Comparison of ENCODE assay signal across 15 cellular contexts in the genomic region with DNA sequence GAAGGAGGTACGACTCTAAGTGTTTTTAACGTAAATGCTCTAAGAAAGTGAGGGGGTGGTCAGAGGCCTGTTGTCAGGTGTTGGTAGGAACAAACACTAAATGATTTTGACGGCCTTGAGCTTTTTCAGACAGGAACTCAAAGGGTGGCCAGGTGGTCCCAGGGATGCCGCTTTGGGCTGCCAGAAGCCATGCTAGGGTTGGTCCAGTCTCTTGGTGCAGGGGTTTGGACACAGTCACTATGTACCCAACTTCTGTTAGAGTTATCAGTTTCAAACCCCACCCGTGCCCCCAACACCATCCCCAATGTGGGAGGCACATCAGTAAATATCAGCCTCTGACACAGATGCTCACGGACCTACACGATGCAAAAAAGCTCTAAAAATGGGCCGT. TPM values are rescaled to one million over a fixed set of nuclear protein-coding genes. Genes with fewer than 3 reads are reported as not detected.
A peak's percentile ranks its signal among the peaks of the same experiment; 100 is the strongest.
DNase-seq lines count a peak whose midpoint lies in the region; ATAC-seq, FAIRE-seq and TF ChIP-seq lines count a peak whose summit lies in the region.
"Had no signal": no experiment of that assay in that cellular context is flagged by ENCODE, and none has a peak within 500 bp of the region (broad histone marks: within the 10 kb centered on the region; RNA-seq: fewer than 3 reads in every experiment).

No MANE protein-coding gene starts in this region.

- H3K4me1 Mint-ChIP-seq in activated CD4-positive, alpha-beta T cell treated with anti-CD3 and anti-CD28 coated beads, Interleukin-2, amount 10 ng/mL, durations not matched to agents 7 days and 5 days, result peaks cover 14% of the 10 kb centered on the region
- peaks cover 22% of the 10 kb centered on the region for H3K4me1 Mint-ChIP-seq in stimulated activated effector memory CD8-positive, alpha-beta T cell treated with anti-CD3 and anti-CD28 coated beads, Interleukin-12 subunit alpha, Interleukin-12 subunit beta, amount 100 ng/mL, for 72 hours

- no peaks in the 10 kb centered on the region for H3K9me3 Mint-ChIP-seq in activated CD4-positive, alpha-beta T cell treated with anti-CD3 and anti-CD28 coated beads, Interleukin-2, amount 10 ng/mL, durations not matched to agents 7 days and 5 days
- H3K9me3 Mint-ChIP-seq in stimulated activated effector memory CD8-positive, alpha-beta T cell treated with anti-CD3 and anti-CD28 coated beads, Interleukin-12 subunit alpha, Interleukin-12 subunit beta, amount 100 ng/mL, for 72 hours, result no peaks in the 10 kb centered on the region
- H3K9me3 Mint-ChIP-seq: activated naive CD4-positive, alpha-beta T cell treated with anti-CD3 and anti-CD28 coated beads, Interleukin-2, amount 50 U/mL, for 24 hours; stimulated activated memory B cell treated with anti-CD40 and anti-IgM and Interleukin-4, amounts not matched to agents 10 μg/mL and 1 μg/mL and 100 μg/mL, for 72 hours had no signal

- DNase-seq in activated CD4-positive, alpha-beta T cell treated with anti-CD3 and anti-CD28 coated beads, Interleukin-2, amount 10 ng/mL, durations not matched to agents 7 days and 5 days, result no peak
- DNase-seq in activated CD4-positive, alpha-beta T cell treated with anti-CD3 and anti-CD28 coated beads, Interleukin-2, amount 50 U/mL, for 1 hour, result no peak
- DNase-seq in H1 (ENCODE audit: low read depth in 1 of 2, low spot score in 2 of 2) (no peak), mucosa of descending colon (no peak)
- DNase-seq in stimulated activated effector memory CD8-positive, alpha-beta T cell treated with anti-CD3 and anti-CD28 coated beads, Interleukin-12 subunit alpha, Interleukin-12 subunit beta, amount 100 ng/mL, for 72 hours (ENCODE audit: low spot score in 2 of 2), result no peak
- DNase-seq: NCI-H524 treated with DMSO at 0.1 percent for 48 hours had no signal

- no peak overlapping the region for H2AFZ ChIP-seq in H1 (ENCODE audit: low read length)

- H3K79me1 ChIP-seq in H1 (ENCODE audit: low read depth, low read length), result no peaks in the 10 kb centered on the region

- no peak overlapping the region for H2AK5ac ChIP-seq in H1 (ENCODE audit: low read depth, low read length)

- no peak for TF ChIP-seq CTCF in VCaP (conservative IDR thresholded peaks at IDR 0.05)
- TF ChIP-seq CTCF in H1 (IDR thresholded peaks at IDR 0.05; ENCODE audit: control extremely low read depth in 1 of 3, insufficient read depth in 1 of 3, low read depth in 1 of 3, low read length in 3 of 3), result no peak
- no peak for TF ChIP-seq CTCF in mucosa of descending colon (IDR thresholded peaks at IDR 0.05)

- no peak for TF ChIP-seq EP300 in H1 (IDR thresholded peaks at IDR 0.05; ENCODE audit: borderline replicate concordance in 1 of 2, low read depth in 2 of 2, low read length in 2 of 2)

- no peak overlapping the region for H3K4me3 Mint-ChIP-seq in activated CD4-positive, alpha-beta T cell treated with anti-CD3 and anti-CD28 coated beads, Interleukin-2, amount 10 ng/mL, durations not matched to agents 7 days and 5 days
- no peak overlapping the region for H3K4me3 Mint-ChIP-seq in stimulated activated effector memory CD8-positive, alpha-beta T cell treated with anti-CD3 and anti-CD28 coated beads, Interleukin-12 subunit alpha, Interleukin-12 subunit beta, amount 100 ng/mL, for 72 hours
- H3K4me3 Mint-ChIP-seq: activated naive CD4-positive, alpha-beta T cell treated with anti-CD3 and anti-CD28 coated beads, Interleukin-2, amount 50 U/mL, for 24 hours; B cell; stimulated activated memory B cell treated with anti-CD40 and anti-IgM and Interleukin-4, amounts not matched to agents 10 μg/mL and 1 μg/mL and 100 μg/mL, for 72 hours had no signal

- H4K8ac ChIP-seq in H1 (ENCODE audit: extremely low read depth, insufficient read depth, low read length), result no peak overlapping the region

- H2BK12ac ChIP-seq in H1 (ENCODE audit: low read depth, low read length), result peak overlapping the region; percentile 0; the same call in 1 of the 2 replicates

- no peaks in the 10 kb centered on the region for H3K23me2 ChIP-seq in H1 (ENCODE audit: low read depth, low read length)

- 78% methylated on average over 8 of the region's 8 CpGs; no CpG with 5 or more reads in 1 of the 2 experiments for WGBS in H1 (ENCODE audit: extremely low coverage in 1 of 2, insufficient coverage in 1 of 2, insufficient read length in 1 of 2, insufficient replicate concordance in 2 of 2, low coverage in 1 of 2, low lambda C conversion rate in 2 of 2, missing lambda C conversion rate in 1 of 2), 2 experiments

- H3K27me3 ChIP-seq in H1 (replicated peaks in 1 of 4; ENCODE audit: control insufficient read depth in 3 of 4, extremely low read depth in 1 of 4, insufficient read depth in 3 of 4, low read length in 3 of 4), result no peaks in the 10 kb centered on the region

- H3K4ac ChIP-seq in H1 (replicated peaks; ENCODE audit: insufficient read length, low read depth, low read length), result no peak overlapping the region

- 0 out of 2 replicates have a peak overlapping the region, but pooled peaks have one; percentile 38 for H3K18ac ChIP-seq in H1 (ENCODE audit: extremely low read depth, low read length)

- H3K27ac Mint-ChIP-seq in activated CD4-positive, alpha-beta T cell treated with anti-CD3 and anti-CD28 coated beads, Interleukin-2, amount 10 ng/mL, durations not matched to agents 7 days and 5 days, result peak overlapping the region; percentile 58
- H3K27ac Mint-ChIP-seq in stimulated activated effector memory CD8-positive, alpha-beta T cell treated with anti-CD3 and anti-CD28 coated beads, Interleukin-12 subunit alpha, Interleukin-12 subunit beta, amount 100 ng/mL, for 72 hours, result peak overlapping the region; percentile 77
- H3K27ac Mint-ChIP-seq: activated naive CD4-positive, alpha-beta T cell treated with anti-CD3 and anti-CD28 coated beads, Interleukin-2, amount 50 U/mL, for 24 hours; B cell; stimulated activated memory B cell treated with anti-CD40 and anti-IgM and Interleukin-4, amounts not matched to agents 10 μg/mL and 1 μg/mL and 100 μg/mL, for 72 hours had no signal

- H4K91ac ChIP-seq in H1 (replicated peaks; ENCODE audit: insufficient read length, low read length), result no peak overlapping the region

- no peak for ATAC-seq in stimulated activated effector memory CD8-positive, alpha-beta T cell treated with anti-CD3 and anti-CD28 coated beads, Interleukin-12 subunit alpha, Interleukin-12 subunit beta, amount 100 ng/mL, for 72 hours
- ATAC-seq in mucosa of descending colon (no peak), GM21529 (IDR thresholded peaks at IDR 0.05; ENCODE audit: unreplicated experiment) (no peak), HG02588 (IDR thresholded peaks at IDR 0.05; ENCODE audit: unreplicated experiment) (no peak)

- H2BK15ac ChIP-seq in H1 (ENCODE audit: low read length), result peak overlapping the region; percentile 54; the same call in 1 of the 2 replicates

- H3K27ac ChIP-seq in VCaP (peak overlapping the region; percentile 92), H1 (ENCODE audit: low read depth, low read length) (no peak overlapping the region)
- H3K27ac ChIP-seq: 22Rv1, epithelial cell of prostate had no signal

- FAIRE-seq in H1 (lab: Jason Lieb, UNC), result no peak
- FAIRE-seq: kidney had no signal

- H3K36me3 Mint-ChIP-seq in activated CD4-positive, alpha-beta T cell treated with anti-CD3 and anti-CD28 coated beads, Interleukin-2, amount 10 ng/mL, durations not matched to agents 7 days and 5 days (ENCODE audit: low read depth), result peaks cover 9% of the 10 kb centered on the region
- peaks cover 28% of the 10 kb centered on the region for H3K36me3 Mint-ChIP-seq in stimulated activated effector memory CD8-positive, alpha-beta T cell treated with anti-CD3 and anti-CD28 coated beads, Interleukin-12 subunit alpha, Interleukin-12 subunit beta, amount 100 ng/mL, for 72 hours

- H3K23ac ChIP-seq in H1 (ENCODE audit: insufficient read length), result no peak overlapping the region

- H3K14ac ChIP-seq in H1 (ENCODE audit: insufficient read length), result no peak overlapping the region

- H3K9me3 ChIP-seq in H1 (ENCODE audit: insufficient read depth in 2 of 2, low read depth in 1 of 2, low read length in 1 of 2), result no peaks in the 10 kb centered on the region
- H3K9me3 ChIP-seq in mucosa of descending colon, result no peaks in the 10 kb centered on the region

- H3K4me2 ChIP-seq in H1 (ENCODE audit: insufficient read depth in 1 of 2, low read depth in 2 of 2, low read length in 2 of 2), result no peak overlapping the region

- no peaks in the 10 kb centered on the region for H3K79me2 ChIP-seq in H1 (ENCODE audit: control insufficient read depth in 1 of 2, insufficient read depth in 2 of 2, low read length in 2 of 2)

- no peak for TF ChIP-seq RAD21 in H1 (IDR thresholded peaks at IDR 0.05 in 1 of 2, conservative IDR thresholded peaks at IDR 0.05 in 1 of 2; ENCODE audit: low read depth in 2 of 2, low read length in 2 of 2)

- intact Hi-C loops in mucosa of descending colon (cut with DNase I, micrococcal nuclease), result no loop called here

- H4K5ac ChIP-seq in H1 (ENCODE audit: insufficient read length, low read depth, low read length), result no peak overlapping the region

- TF ChIP-seq POLR2A in H1 (IDR thresholded peaks at IDR 0.05; ENCODE audit: control extremely low read depth in 1 of 2, low read depth in 2 of 2, low read length in 2 of 2), result no peak

- no peaks in the 10 kb centered on the region for H3K27me3 Mint-ChIP-seq in activated CD4-positive, alpha-beta T cell treated with anti-CD3 and anti-CD28 coated beads, Interleukin-2, amount 10 ng/mL, durations not matched to agents 7 days and 5 days
- H3K27me3 Mint-ChIP-seq: activated naive CD4-positive, alpha-beta T cell treated with anti-CD3 and anti-CD28 coated beads, Interleukin-2, amount 50 U/mL, for 24 hours; B cell; stimulated activated memory B cell treated with anti-CD40 and anti-IgM and Interleukin-4, amounts not matched to agents 10 μg/mL and 1 μg/mL and 100 μg/mL, for 72 hours had no signal

- no peak overlapping the region for H3K4me3 ChIP-seq in H1 (ENCODE audit: extremely low read depth in 1 of 4, insufficient read depth in 2 of 4, low read depth in 3 of 4, low read length in 4 of 4)
- H3K4me3 ChIP-seq in mucosa of descending colon, result no peak overlapping the region

- peaks cover 0 to 1% of the 10 kb centered on the region in 2 experiments for H4K20me1 ChIP-seq in H1 (replicated peaks in 1 of 2; ENCODE audit: control insufficient read depth in 1 of 2, insufficient read depth in 2 of 2, low read length in 2 of 2)

- no peak overlapping the region for H3K9ac ChIP-seq in H1 (replicated peaks in 1 of 4; ENCODE audit: extremely low read depth in 1 of 4, low read depth in 3 of 4, low read length in 3 of 4)

- CTCF ChIA-PET in activated CD4-positive, alpha-beta T cell treated with anti-CD3 and anti-CD28 coated beads, Interleukin-2, amount 10 ng/mL, durations not matched to agents 7 days and 5 days (lab: Charles Lee), result interaction anchor here (0.6 to 2.6 kb wide), 5 partner anchors 11 to 173 kb away, joined by 3 to 13 read pairs (median 10); a partner anchor contains a TSS
- CTCF ChIA-PET in H1 (lab: Charles Lee; ENCODE audit: partially characterized antibody), result interaction anchor here (0.7 to 7.0 kb wide), 18 partner anchors 8 to 131 kb away, joined by 3 to 68 read pairs (median 4); no protein-coding TSS in a partner anchor

- no peak overlapping the region for H2BK5ac ChIP-seq in H1 (ENCODE audit: low read depth, low read length)

- no peak overlapping the region for H3K56ac ChIP-seq in H1 (replicated peaks; ENCODE audit: insufficient read length, low read depth, low read length)

- H2BK20ac ChIP-seq in H1 (ENCODE audit: low read length), result no peak overlapping the region

- no peaks in the 10 kb centered on the region; a peak in 1 of 8 replicates for H3K36me3 ChIP-seq in H1 (ENCODE audit: control insufficient read depth in 2 of 4, insufficient read depth in 4 of 4, low read length in 3 of 4)
- no peaks in the 10 kb centered on the region for H3K36me3 ChIP-seq in mucosa of descending colon (ENCODE audit: low read depth)

- H3K4me1 ChIP-seq in H1 (replicated peaks in 1 of 4; ENCODE audit: control insufficient read depth in 3 of 4, insufficient read depth in 4 of 4, low read length in 3 of 4) (peaks cover 5 to 9% (median 5%) of the 10 kb centered on the region in 4 experiments; a peak in 6 of 7 replicates), mucosa of descending colon (ENCODE audit: low read depth) (peaks cover 9% of the 10 kb centered on the region)

- no peak overlapping the region for H2BK120ac ChIP-seq in H1 (replicated peaks; ENCODE audit: low read depth, low read length)

- POLR2A ChIA-PET in activated CD4-positive, alpha-beta T cell treated with anti-CD3 and anti-CD28 coated beads, Interleukin-2, amount 10 ng/mL, durations not matched to agents 7 days and 5 days (lab: Charles Lee), result no interaction called here
- POLR2A ChIA-PET in H1 (lab: Charles Lee; ENCODE audit: partially characterized antibody), result no interaction called here

RNA-seq across cellular contexts. Expression of a gene that starts 9.3 kb away (rescaled TPM):
- total RNA-seq in activated CD4-positive, alpha-beta T cell treated with anti-CD3 and anti-CD28 coated beads, Interleukin-2, amount 10 ng/mL, durations not matched to agents 7 days and 5 days, result 10 to 100 TPM; 69.0 to 76.1 TPM
- total RNA-seq in H1 (2021; fragmentation: NEBNext Ultra II Directional; extraction: Animal tissue kit (Norgen Biotek cat#: 25700)), result 26.1 and 30.7 TPM in 2 replicates
- 47.9 and 75.1 TPM in 2 replicates for polyA plus RNA-seq in H1 (2011; rRNA removed)
- polyA plus RNA-seq in H1 (2011; cell fraction: cytosol; rRNA removed), result 28.2 TPM
- polyA plus RNA-seq in H1 (2011; cell fraction: nucleus; rRNA removed), result 25.4 TPM
- 22.2 to 32.2 TPM (median 29.6 TPM) in 4 replicates for polyA plus RNA-seq in H1 (2012, experiment 1 of 2)
- polyA plus RNA-seq in H1 (2012, experiment 2 of 2), result 34.8 TPM
- 22.2 TPM for polyA plus RNA-seq in H1 (2013, experiment 1 of 2)
- 25.2 TPM for polyA plus RNA-seq in H1 (2013, experiment 2 of 2)
- polyA minus RNA-seq in H1 (2011; rRNA and poly(A)+ RNA removed), result 8.1 and 10.5 TPM in 2 replicates
- polyA minus RNA-seq in H1 (2011; cell fraction: cytosol; rRNA and poly(A)+ RNA removed), result 13.7 TPM
- polyA minus RNA-seq in H1 (2011; cell fraction: nucleus; rRNA and poly(A)+ RNA removed), result 9.2 TPM
- 10 to 100 TPM; 12.7 to 23.7 (median 20.9) TPM for total RNA-seq in mucosa of descending colon

RNA-seq across cellular contexts. Expression of a gene that starts 44.9 kb away (rescaled TPM):
- 10 to 100 TPM; 31.3 to 35.8 TPM for total RNA-seq in activated CD4-positive, alpha-beta T cell treated with anti-CD3 and anti-CD28 coated beads, Interleukin-2, amount 10 ng/mL, durations not matched to agents 7 days and 5 days
- total RNA-seq in H1 (2021; fragmentation: NEBNext Ultra II Directional; extraction: Animal tissue kit (Norgen Biotek cat#: 25700)), result 2.5 and 3.9 TPM in 2 replicates
- 1.8 and 2.8 TPM in 2 replicates for polyA plus RNA-seq in H1 (2011; rRNA removed)
- 2.4 TPM for polyA plus RNA-seq in H1 (2011; cell fraction: cytosol; rRNA removed)
- polyA plus RNA-seq in H1 (2011; cell fraction: nucleus; rRNA removed), result 9.0 TPM
- 1.8 to 3.1 TPM (median 2.4 TPM) in 4 replicates for polyA plus RNA-seq in H1 (2012, experiment 1 of 2)
- 0.62 TPM for polyA plus RNA-seq in H1 (2012, experiment 2 of 2)
- polyA plus RNA-seq in H1 (2013, experiment 1 of 2), result 1.1 TPM
- polyA plus RNA-seq in H1 (2013, experiment 2 of 2), result 1.2 TPM
- polyA minus RNA-seq in H1 (2011; rRNA and poly(A)+ RNA removed), result 4.0 and 5.4 TPM in 2 replicates
- polyA minus RNA-seq in H1 (2011; cell fraction: cytosol; rRNA and poly(A)+ RNA removed), result 1.5 TPM
- 8.9 TPM for polyA minus RNA-seq in H1 (2011; cell fraction: nucleus; rRNA and poly(A)+ RNA removed)
- total RNA-seq in mucosa of descending colon, result 10 to 100 TPM; 18.0 to 25.4 (median 25.2) TPM
